ENCODE assay signal across 28 cellular contexts in the genomic region with DNA sequence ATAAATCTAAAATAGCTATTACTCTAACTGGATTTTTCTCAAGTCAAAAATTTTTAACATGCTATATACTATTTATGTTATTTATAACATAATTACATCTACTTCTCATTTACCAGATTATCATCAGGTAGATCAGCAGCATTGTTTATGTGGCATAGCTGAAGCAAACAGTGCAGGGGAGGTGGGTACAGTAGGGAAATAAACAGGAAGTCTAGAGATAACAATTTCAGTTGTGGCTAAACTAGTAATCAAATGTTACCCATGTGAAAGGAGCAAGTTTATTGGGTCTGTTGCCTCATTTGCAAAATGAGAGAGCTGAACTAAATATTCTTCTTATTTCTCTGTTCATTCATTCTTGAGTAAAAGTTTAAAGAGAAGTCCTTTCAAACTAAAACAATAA.
"Had no signal": no experiment of that assay in that cellular context is flagged by ENCODE, and none has a peak within 500 bp of the region (broad histone marks: within the 10 kb centered on the region; RNA-seq: fewer than 3 reads in every experiment).

No MANE protein-coding gene starts in this region.

- H3K4me1 ChIP-seq: ascending aorta, colonic mucosa, spleen, suprapubic skin, tibial artery, upper lobe of right lung had no signal

- H3K4me3 ChIP-seq: ascending aorta, cardiac muscle cell, colonic mucosa, gastroesophageal sphincter, hepatocyte, spleen, suprapubic skin, tibial artery, upper lobe of right lung had no signal

- H3K4me1 Mint-ChIP-seq: activated CD4-positive, alpha-beta T cell treated with anti-CD3 and anti-CD28 coated beads, Interleukin-2, amount 10 ng/mL, durations not matched to agents 24 days and 14 days; activated naive CD8-positive, alpha-beta T cell treated with anti-CD3 and anti-CD28 coated beads, Interleukin-2, amount 10 ng/mL, durations not matched to agents 7 days and 5 days; brain; immature natural killer cell; memory B cell; naive thymus-derived CD8-positive, alpha-beta T cell had no signal

- ATAC-seq: activated CD4-positive, CD25-positive, alpha-beta regulatory T cell treated with anti-CD3 and anti-CD28 coated beads, Interleukin-2, amount 50 U/mL, for 24 hours; activated CD8-positive, alpha-beta T cell treated with anti-CD3 and anti-CD28 coated beads, Interleukin-2, amount 10 ng/mL, durations not matched to agents 7 days and 5 days; gastroesophageal sphincter; left colon; naive thymus-derived CD8-positive, alpha-beta T cell; right cardiac atrium; upper lobe of right lung had no signal

- H3K4me3 Mint-ChIP-seq: activated CD4-positive, alpha-beta T cell treated with anti-CD3 and anti-CD28 coated beads, Interleukin-2, amount 10 ng/mL, durations not matched to agents 24 days and 14 days; activated CD8-positive, alpha-beta T cell treated with anti-CD3 and anti-CD28 coated beads, Interleukin-2, amount 10 ng/mL, durations not matched to agents 7 days and 5 days; activated naive CD4-positive, alpha-beta T cell treated with anti-CD3 and anti-CD28 coated beads for 36 hours; activated naive CD8-positive, alpha-beta T cell treated with anti-CD3 and anti-CD28 coated beads, Interleukin-2, amount 10 ng/mL, durations not matched to agents 7 days and 5 days; brain; immature natural killer cell; memory B cell; naive thymus-derived CD8-positive, alpha-beta T cell had no signal

- H3K27me3 Mint-ChIP-seq: activated CD4-positive, alpha-beta T cell treated with anti-CD3 and anti-CD28 coated beads, Interleukin-2, amount 10 ng/mL, durations not matched to agents 24 days and 14 days; activated naive CD8-positive, alpha-beta T cell treated with anti-CD3 and anti-CD28 coated beads, Interleukin-2, amount 10 ng/mL, durations not matched to agents 7 days and 5 days; brain; memory B cell; naive thymus-derived CD8-positive, alpha-beta T cell had no signal

- H3K27ac ChIP-seq: ascending aorta, cardiac muscle cell, colonic mucosa, gastroesophageal sphincter, hepatocyte, spleen, suprapubic skin, tibial artery, upper lobe of right lung, VCaP had no signal

- H3K27me3 ChIP-seq: ascending aorta, cardiac muscle cell, colonic mucosa, gastroesophageal sphincter, hepatocyte, spleen, suprapubic skin, tibial artery, upper lobe of right lung had no signal

- H3K4me2 ChIP-seq: hepatocyte had no signal

- H3K9me3 Mint-ChIP-seq: activated CD4-positive, alpha-beta T cell treated with anti-CD3 and anti-CD28 coated beads, Interleukin-2, amount 10 ng/mL, durations not matched to agents 24 days and 14 days; activated naive CD4-positive, alpha-beta T cell treated with anti-CD3 and anti-CD28 coated beads for 36 hours; activated naive CD8-positive, alpha-beta T cell treated with anti-CD3 and anti-CD28 coated beads, Interleukin-2, amount 10 ng/mL, durations not matched to agents 7 days and 5 days; brain; immature natural killer cell; memory B cell; naive thymus-derived CD8-positive, alpha-beta T cell had no signal

- DNase-seq: activated CD4-positive, alpha-beta T cell treated with anti-CD3 and anti-CD28 coated beads, Interleukin-2, amount 10 ng/mL, durations not matched to agents 24 days and 14 days; activated CD8-positive, alpha-beta T cell treated with anti-CD3 and anti-CD28 coated beads, Interleukin-2, amount 10 ng/mL, durations not matched to agents 7 days and 5 days; activated effector memory CD4-positive, alpha-beta T cell treated with anti-CD3 and anti-CD28 coated beads, Interleukin-2, amount 50 U/mL, for 16 hours; activated naive CD4-positive, alpha-beta T cell treated with anti-CD3 and anti-CD28 coated beads for 36 hours; activated naive CD8-positive, alpha-beta T cell treated with anti-CD3 and anti-CD28 coated beads, Interleukin-2, amount 10 ng/mL, durations not matched to agents 7 days and 5 days; cerebellar nuclear complex; colonic mucosa; effector CD8-positive, alpha-beta T cell; erythroblast; immature natural killer cell; kidney; left colon; midbrain; naive thymus-derived CD8-positive, alpha-beta T cell; right cardiac atrium; spleen; stimulated activated naive CD4-positive, alpha-beta T cell; tibial artery; upper lobe of right lung had no signal

- H3K27ac Mint-ChIP-seq: activated CD4-positive, alpha-beta T cell treated with anti-CD3 and anti-CD28 coated beads, Interleukin-2, amount 10 ng/mL, durations not matched to agents 24 days and 14 days; activated CD8-positive, alpha-beta T cell treated with anti-CD3 and anti-CD28 coated beads, Interleukin-2, amount 10 ng/mL, durations not matched to agents 7 days and 5 days; activated naive CD4-positive, alpha-beta T cell treated with anti-CD3 and anti-CD28 coated beads for 36 hours; activated naive CD8-positive, alpha-beta T cell treated with anti-CD3 and anti-CD28 coated beads, Interleukin-2, amount 10 ng/mL, durations not matched to agents 7 days and 5 days; brain; immature natural killer cell; memory B cell; naive thymus-derived CD8-positive, alpha-beta T cell had no signal

- H2AFZ ChIP-seq: hepatocyte had no signal

- H3K9me3 ChIP-seq: ascending aorta, colonic mucosa, gastroesophageal sphincter, spleen, suprapubic skin, tibial artery, upper lobe of right lung had no signal
